8 cellular contexts compared by ENCODE assay signal in the genomic region with DNA sequence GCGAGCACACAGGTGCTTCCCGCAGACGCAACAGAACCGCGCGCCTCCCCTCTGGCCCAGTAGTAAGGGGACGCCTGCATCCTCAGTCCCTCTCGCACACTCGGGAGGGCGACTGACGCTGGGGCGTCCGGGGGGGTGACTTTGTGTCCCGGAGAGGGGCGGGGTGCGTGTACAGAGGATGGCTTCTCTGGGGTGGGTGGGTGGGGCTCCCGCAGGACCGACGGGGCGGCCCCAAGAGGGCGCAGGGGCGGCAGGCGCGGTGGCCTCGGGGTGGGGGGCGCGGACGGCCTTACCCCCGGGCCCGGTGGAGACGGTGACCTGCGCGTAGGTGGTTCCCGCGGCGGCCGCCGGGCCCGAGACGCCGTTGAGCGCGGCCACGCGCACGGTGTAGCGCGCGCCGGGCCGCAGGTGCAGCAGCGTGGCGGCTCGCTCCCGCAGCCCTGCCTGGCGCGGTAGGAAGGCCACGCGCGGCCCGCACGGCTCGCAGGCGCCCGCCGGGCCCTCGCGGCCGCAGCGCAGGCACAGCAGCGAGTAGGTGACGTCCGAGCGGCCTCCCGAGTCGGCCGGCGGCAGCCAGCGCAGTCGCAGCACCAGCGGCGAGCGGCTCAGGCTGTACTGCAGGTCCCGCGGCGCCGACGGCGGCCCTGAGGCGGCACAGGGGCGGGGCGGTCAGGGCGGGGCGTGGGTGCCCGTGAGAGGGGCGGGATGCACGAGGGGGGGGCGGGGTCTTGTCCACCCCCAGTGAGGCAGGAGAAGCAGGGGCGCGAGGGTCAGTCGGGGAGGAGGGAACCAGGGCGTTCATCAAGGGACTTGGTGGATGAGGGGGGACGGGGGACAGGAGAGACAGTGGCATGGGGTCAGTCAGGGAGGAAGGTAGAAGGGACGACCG.
A peak's percentile ranks its signal among the peaks of the same experiment; 100 is the strongest.
DNase-seq lines count a peak whose midpoint lies in the region; ATAC-seq and TF ChIP-seq lines count a peak whose summit lies in the region.

No MANE protein-coding gene starts in this region.

- peaks cover 0 to 76% of the 10 kb centered on the region in 2 donors for H3K27me3 ChIP-seq in tibial artery

- no peak overlapping the region for H3K27ac ChIP-seq in tibial artery

- H3K9me3 ChIP-seq in tibial artery = peaks cover 0 to 1% (median 0%) of the 10 kb centered on the region in 3 donors

- H3K4me3 ChIP-seq in tibial artery = peak overlapping the region; percentile 16 to 36

- ATAC-seq in activated CD4-positive, CD25-positive, alpha-beta regulatory T cell treated with anti-CD3 and anti-CD28 coated beads, Interleukin-2, amount 50 U/mL, for 24 hours = peak; percentile 47 to 51
- ATAC-seq in HG02852 (IDR thresholded peaks at IDR 0.05; ENCODE audit: unreplicated experiment) = no peak

- no peaks in the 10 kb centered on the region for H3K36me3 ChIP-seq in tibial artery

- TF ChIP-seq CTCF in tibial artery (IDR thresholded peaks at IDR 0.05) = no peak

- intact Hi-C loops in tibial artery (cut with DNase I; ENCODE audit: low total_unique reads) = no loop called here

- DNase-seq in activated CD4-positive, CD25-positive, alpha-beta regulatory T cell (lab: John Stamatoyannopoulos, UW) = no peak
- peak; percentile 58 for DNase-seq in NCI-H2171 (lab: John Stamatoyannopoulos, UW)
- peak; percentile 57 for DNase-seq in astrocyte of the hippocampus (ENCODE audit: low read depth, low spot score)
- DNase-seq in islet precursor cell = peak; percentile 77
- no peak for DNase-seq in tibial artery
- DNase-seq in NCI-H1048 (lab: John Stamatoyannopoulos, UW) = no peak

- peaks cover 0 to 16% (median 5%) of the 10 kb centered on the region in 4 donors for H3K4me1 ChIP-seq in tibial artery

Comparison
In these comparisons a context has a peak if more than half of its experiments do, and no peak if none do; other contexts are left out.
1. DNase-seq: peak in NCI-H2171 (single experiment), astrocyte of the hippocampus (single experiment) and islet precursor cell (single experiment); none in activated CD4-positive, CD25-positive, alpha-beta regulatory T cell (0 of 4), tibial artery (0 of 2) and NCI-H1048 (single experiment).